Comparison of ENCODE assay signal across 2 cellular contexts in genomic region chr1:112704511-112704907, GRCh38.
TF ChIP-seq lines count a peak whose summit lies in the region.

No MANE protein-coding gene starts in this region.

TF ChIP-seq in SK-N-SH, 30 proteins besides CTCF, POLR2A, EP300 and RAD21 (continued from another document):
- TF ChIP-seq ZBTB33 (IDR thresholded peaks at IDR 0.05; ENCODE audit: borderline replicate concordance, low read depth), result no peak
- no peak for TF ChIP-seq MEF2A (IDR thresholded peaks at IDR 0.05; ENCODE audit: borderline replicate concordance, low read depth)
- TF ChIP-seq SMC3 (IDR thresholded peaks at IDR 0.05; ENCODE audit: low read depth, low read length), result no peak
- TF ChIP-seq EZH2phosphoT487 (IDR thresholded peaks at IDR 0.05; ENCODE audit: borderline replicate concordance, low read depth), result no peak
- TF ChIP-seq FOXM1 (IDR thresholded peaks at IDR 0.05; ENCODE audit: low read depth), result no peak
- no peak for TF ChIP-seq RFX5 (IDR thresholded peaks at IDR 0.05; ENCODE audit: low read length)
- TF ChIP-seq REST (IDR thresholded peaks at IDR 0.05; ENCODE audit: low read depth, low read length), result no peak

TF ChIP-seq in SK-N-SH treated with all-trans-retinoic acid at 6 μM for 48 hours, 23 proteins besides CTCF, POLR2A, EP300 and RAD21 (continued from another document):
- TF ChIP-seq TSHZ2 (CRISPR knock-in tag; IDR thresholded peaks at IDR 0.05) (no peak), TOX (CRISPR knock-in tag; IDR thresholded peaks at IDR 0.05; ENCODE audit: borderline replicate concordance) (no peak), ZC3H10 (CRISPR knock-in tag; IDR thresholded peaks at IDR 0.05) (no peak), CREB5 (CRISPR knock-in tag; IDR thresholded peaks at IDR 0.05; ENCODE audit: low read depth) (no peak), BACH2 (CRISPR knock-in tag; IDR thresholded peaks at IDR 0.05; ENCODE audit: borderline replicate concordance) (no peak), ZFP3 (CRISPR knock-in tag; IDR thresholded peaks at IDR 0.05) (no peak)
